ENCODE assay signal across 1 cellular context in genomic region chr20:828987-829386, GRCh38.
TF ChIP-seq lines count a peak whose summit lies in the region.

No MANE protein-coding gene starts in this region.

TF ChIP-seq in K562, 482 proteins besides CTCF, POLR2A, EP300 and RAD21 (continued from another document and continues in another):
- TF ChIP-seq ZBTB40 (IDR thresholded peaks at IDR 0.05) (no peak), ZBTB40 (CRISPR knock-in tag; IDR thresholded peaks at IDR 0.05) (0 out of 2 replicates have a peak, but pooled peaks have one; percentile 22), ZNF143 (CRISPR knock-in tag; IDR thresholded peaks at IDR 0.05) (no peak), ZNF655 (CRISPR knock-in tag; IDR thresholded peaks at IDR 0.05) (no peak), HNRNPK (IDR thresholded peaks at IDR 0.05; ENCODE audit: low read depth, low read length, poor library complexity, severe bottlenecking) (no peak), ETS2 (tag; IDR thresholded peaks at IDR 0.05; ENCODE audit: borderline replicate concordance, poor library complexity, severe bottlenecking) (no peak), TAF9B (IDR thresholded peaks at IDR 0.05; ENCODE audit: partially characterized antibody) (peak; percentile 38), ZNF444 (CRISPR knock-in tag; IDR thresholded peaks at IDR 0.05) (no peak), MBD2 (IDR thresholded peaks at IDR 0.05; ENCODE audit: borderline replicate concordance, low read depth) (peak; percentile 46; the same call in 1 of the 2 replicates), E4F1 (CRISPR knock-in tag; IDR thresholded peaks at IDR 0.05; ENCODE audit: borderline replicate concordance) (no peak), ZNF830 (CRISPR knock-in tag; IDR thresholded peaks at IDR 0.05) (no peak), FOXJ2 (tag; IDR thresholded peaks at IDR 0.05) (peak; percentile 88), GATAD2B (IDR thresholded peaks at IDR 0.05; ENCODE audit: borderline replicate concordance) (peak; percentile 92; the same call in 1 of the 2 replicates), JUN (IDR thresholded peaks at IDR 0.05; ENCODE audit: borderline replicate concordance, low read depth, low read length) (peak; percentile 34; the same call in 1 of the 2 replicates), JUN (CRISPR knock-in tag; IDR thresholded peaks at IDR 0.05; ENCODE audit: borderline replicate concordance) (no peak), BACH1 (tag; IDR thresholded peaks at IDR 0.05) (0 out of 2 replicates have a peak, but pooled peaks have one; percentile 24), ELF1 (tag; IDR thresholded peaks at IDR 0.05) (no peak), THRA (IDR thresholded peaks at IDR 0.05) (no peak), ZBTB5 (IDR thresholded peaks at IDR 0.05) (no peak), TCF15 (CRISPR knock-in tag; IDR thresholded peaks at IDR 0.05) (no peak), SMARCB1 (IDR thresholded peaks at IDR 0.05; ENCODE audit: insufficient read length, low read depth) (no peak), ATF2 (CRISPR knock-in tag; IDR thresholded peaks at IDR 0.05) (no peak), TEAD1 (CRISPR knock-in tag; IDR thresholded peaks at IDR 0.05) (no peak), GABPB2 (CRISPR knock-in tag; conservative IDR thresholded peaks at IDR 0.05) (no peak), MEF2A (IDR thresholded peaks at IDR 0.05; ENCODE audit: control insufficient read depth, low read depth, low read length) (no peak), RBM17 (IDR thresholded peaks at IDR 0.05; ENCODE audit: borderline replicate concordance, low read depth, low read length) (no peak), GMEB1 (CRISPR knock-in tag; IDR thresholded peaks at IDR 0.05) (no peak), PHTF2 (CRISPR knock-in tag; IDR thresholded peaks at IDR 0.05) (no peak), DEAF1 (CRISPR knock-in tag; IDR thresholded peaks at IDR 0.05) (no peak), ZNF696 (CRISPR knock-in tag; conservative IDR thresholded peaks at IDR 0.05) (no peak), ZNF347 (CRISPR knock-in tag; IDR thresholded peaks at IDR 0.05; ENCODE audit: low read depth) (no peak), ZNF639 (CRISPR knock-in tag; conservative IDR thresholded peaks at IDR 0.05 in 1 of 2, IDR thresholded peaks at IDR 0.05 in 1 of 2) (peak in 1 of 2 experiments; percentile 60; a peak in 2 of 4 replicates), EGR1 (conservative IDR thresholded peaks at IDR 0.05) (peak; percentile 31; the same call in 1 of the 2 replicates)
